1 cellular context compared by ENCODE assay signal in genomic region chr22:43202326-43202725, GRCh38.
TF ChIP-seq lines count a peak whose summit lies in the region.

No MANE protein-coding gene starts in this region.

TF ChIP-seq in WTC11, 78 proteins besides CTCF, POLR2A, EP300 and RAD21 (continued from another document):
- TF ChIP-seq, protein P1, sequence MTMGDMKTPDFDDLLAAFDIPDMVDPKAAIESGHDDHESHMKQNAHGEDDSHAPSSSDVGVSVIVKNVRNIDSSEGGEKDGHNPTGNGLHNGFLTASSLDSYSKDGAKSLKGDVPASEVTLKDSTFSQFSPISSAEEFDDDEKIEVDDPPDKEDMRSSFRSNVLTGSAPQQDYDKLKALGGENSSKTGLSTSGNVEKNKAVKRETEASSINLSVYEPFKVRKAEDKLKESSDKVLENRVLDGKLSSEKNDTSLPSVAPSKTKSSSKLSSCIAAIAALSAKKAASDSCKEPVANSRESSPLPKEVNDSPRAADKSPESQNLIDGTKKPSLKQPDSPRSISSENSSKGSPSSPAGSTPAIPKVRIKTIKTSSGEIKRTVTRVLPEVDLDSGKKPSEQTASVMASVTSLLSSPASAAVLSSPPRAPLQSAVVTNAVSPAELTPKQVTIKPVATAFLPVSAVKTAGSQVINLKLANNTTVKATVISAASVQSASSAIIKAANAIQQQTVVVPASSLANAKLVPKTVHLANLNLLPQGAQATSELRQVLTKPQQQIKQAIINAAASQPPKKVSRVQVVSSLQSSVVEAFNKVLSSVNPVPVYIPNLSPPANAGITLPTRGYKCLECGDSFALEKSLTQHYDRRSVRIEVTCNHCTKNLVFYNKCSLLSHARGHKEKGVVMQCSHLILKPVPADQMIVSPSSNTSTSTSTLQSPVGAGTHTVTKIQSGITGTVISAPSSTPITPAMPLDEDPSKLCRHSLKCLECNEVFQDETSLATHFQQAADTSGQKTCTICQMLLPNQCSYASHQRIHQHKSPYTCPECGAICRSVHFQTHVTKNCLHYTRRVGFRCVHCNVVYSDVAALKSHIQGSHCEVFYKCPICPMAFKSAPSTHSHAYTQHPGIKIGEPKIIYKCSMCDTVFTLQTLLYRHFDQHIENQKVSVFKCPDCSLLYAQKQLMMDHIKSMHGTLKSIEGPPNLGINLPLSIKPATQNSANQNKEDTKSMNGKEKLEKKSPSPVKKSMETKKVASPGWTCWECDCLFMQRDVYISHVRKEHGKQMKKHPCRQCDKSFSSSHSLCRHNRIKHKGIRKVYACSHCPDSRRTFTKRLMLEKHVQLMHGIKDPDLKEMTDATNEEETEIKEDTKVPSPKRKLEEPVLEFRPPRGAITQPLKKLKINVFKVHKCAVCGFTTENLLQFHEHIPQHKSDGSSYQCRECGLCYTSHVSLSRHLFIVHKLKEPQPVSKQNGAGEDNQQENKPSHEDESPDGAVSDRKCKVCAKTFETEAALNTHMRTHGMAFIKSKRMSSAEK (CRISPR knock-in tag; IDR thresholded peaks at IDR 0.05; ENCODE audit: borderline replicate concordance), result no peak
- TF ChIP-seq FOXP1 (CRISPR knock-in tag; IDR thresholded peaks at IDR 0.05; ENCODE audit: borderline replicate concordance), result no peak
- TF ChIP-seq TEAD4 (CRISPR knock-in tag; IDR thresholded peaks at IDR 0.05), result no peak
- TF ChIP-seq E2F1 (CRISPR knock-in tag; IDR thresholded peaks at IDR 0.05), result no peak
- TF ChIP-seq ZNF281 (CRISPR knock-in tag; IDR thresholded peaks at IDR 0.05), result no peak
- TF ChIP-seq, protein P2, sequence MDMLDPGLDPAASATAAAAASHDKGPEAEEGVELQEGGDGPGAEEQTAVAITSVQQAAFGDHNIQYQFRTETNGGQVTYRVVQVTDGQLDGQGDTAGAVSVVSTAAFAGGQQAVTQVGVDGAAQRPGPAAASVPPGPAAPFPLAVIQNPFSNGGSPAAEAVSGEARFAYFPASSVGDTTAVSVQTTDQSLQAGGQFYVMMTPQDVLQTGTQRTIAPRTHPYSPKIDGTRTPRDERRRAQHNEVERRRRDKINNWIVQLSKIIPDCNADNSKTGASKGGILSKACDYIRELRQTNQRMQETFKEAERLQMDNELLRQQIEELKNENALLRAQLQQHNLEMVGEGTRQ (CRISPR knock-in tag; IDR thresholded peaks at IDR 0.05), result no peak
- no peak for TF ChIP-seq MXD4 (CRISPR knock-in tag; IDR thresholded peaks at IDR 0.05; ENCODE audit: borderline replicate concordance)
- TF ChIP-seq NFATC4 (CRISPR knock-in tag; IDR thresholded peaks at IDR 0.05), result no peak
- no peak for TF ChIP-seq SOX15 (CRISPR knock-in tag; IDR thresholded peaks at IDR 0.05)
- no peak for TF ChIP-seq ZNF423 (CRISPR knock-in tag; IDR thresholded peaks at IDR 0.05)
- TF ChIP-seq ZNF121 (CRISPR knock-in tag; IDR thresholded peaks at IDR 0.05), result no peak
- no peak for TF ChIP-seq TP53 (CRISPR knock-in tag; IDR thresholded peaks at IDR 0.05)
- TF ChIP-seq, protein P3, sequence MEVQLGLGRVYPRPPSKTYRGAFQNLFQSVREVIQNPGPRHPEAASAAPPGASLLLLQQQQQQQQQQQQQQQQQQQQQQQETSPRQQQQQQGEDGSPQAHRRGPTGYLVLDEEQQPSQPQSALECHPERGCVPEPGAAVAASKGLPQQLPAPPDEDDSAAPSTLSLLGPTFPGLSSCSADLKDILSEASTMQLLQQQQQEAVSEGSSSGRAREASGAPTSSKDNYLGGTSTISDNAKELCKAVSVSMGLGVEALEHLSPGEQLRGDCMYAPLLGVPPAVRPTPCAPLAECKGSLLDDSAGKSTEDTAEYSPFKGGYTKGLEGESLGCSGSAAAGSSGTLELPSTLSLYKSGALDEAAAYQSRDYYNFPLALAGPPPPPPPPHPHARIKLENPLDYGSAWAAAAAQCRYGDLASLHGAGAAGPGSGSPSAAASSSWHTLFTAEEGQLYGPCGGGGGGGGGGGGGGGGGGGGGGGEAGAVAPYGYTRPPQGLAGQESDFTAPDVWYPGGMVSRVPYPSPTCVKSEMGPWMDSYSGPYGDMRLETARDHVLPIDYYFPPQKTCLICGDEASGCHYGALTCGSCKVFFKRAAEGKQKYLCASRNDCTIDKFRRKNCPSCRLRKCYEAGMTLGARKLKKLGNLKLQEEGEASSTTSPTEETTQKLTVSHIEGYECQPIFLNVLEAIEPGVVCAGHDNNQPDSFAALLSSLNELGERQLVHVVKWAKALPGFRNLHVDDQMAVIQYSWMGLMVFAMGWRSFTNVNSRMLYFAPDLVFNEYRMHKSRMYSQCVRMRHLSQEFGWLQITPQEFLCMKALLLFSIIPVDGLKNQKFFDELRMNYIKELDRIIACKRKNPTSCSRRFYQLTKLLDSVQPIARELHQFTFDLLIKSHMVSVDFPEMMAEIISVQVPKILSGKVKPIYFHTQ (CRISPR knock-in tag; IDR thresholded peaks at IDR 0.05), result no peak
- TF ChIP-seq IRF2 (CRISPR knock-in tag; IDR thresholded peaks at IDR 0.05; ENCODE audit: borderline replicate concordance, low read depth), result no peak
